In the genomic region with DNA sequence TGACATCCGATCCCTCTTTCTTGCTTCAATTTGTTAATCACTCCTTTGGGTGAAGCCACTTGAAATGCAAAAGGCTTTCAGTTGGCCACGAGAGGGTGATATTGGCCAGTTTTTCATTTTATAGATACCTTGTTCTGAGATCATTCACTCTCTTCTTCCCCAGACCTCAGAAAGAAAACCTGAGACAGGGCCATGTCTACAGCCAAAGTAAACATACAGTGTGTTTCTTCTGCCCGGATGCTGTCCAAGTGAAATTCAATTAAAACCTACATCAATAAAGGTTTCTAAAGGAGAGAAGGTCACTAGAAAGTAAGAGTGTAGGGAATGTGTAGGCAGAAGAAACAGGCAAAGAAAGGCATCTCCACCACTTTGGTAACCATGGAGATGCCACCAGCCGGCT, we compare ENCODE assay signal across 7 cellular contexts. TPM values are rescaled to one million over a fixed set of nuclear protein-coding genes. Genes with fewer than 3 reads are reported as not detected.
DNase-seq lines count a peak whose midpoint lies in the region; ATAC-seq, FAIRE-seq and TF ChIP-seq lines count a peak whose summit lies in the region.

No MANE protein-coding gene starts in this region.

- H3K36me3 ChIP-seq in Loucy (ENCODE audit: insufficient read depth, low read length) (no peaks in the 10 kb centered on the region), astrocyte (ENCODE audit: insufficient read depth, low read length) (no peaks in the 10 kb centered on the region)

- no peaks in the 10 kb centered on the region for H4K20me1 ChIP-seq in Loucy (ENCODE audit: insufficient read depth, low read length, poor library complexity, severe bottlenecking)
- no peaks in the 10 kb centered on the region for H4K20me1 ChIP-seq in astrocyte (ENCODE audit: insufficient read depth, low read length)

- H3K9me2 ChIP-seq in Loucy (replicated peaks; ENCODE audit: low read depth, low read length), result no peaks in the 10 kb centered on the region

- H3K27ac Mint-ChIP-seq in astrocyte (ENCODE audit: unreplicated experiment), result no peak overlapping the region

- H3K9ac ChIP-seq in Loucy (ENCODE audit: low read depth, low read length, poor library complexity, severe bottlenecking), result no peak overlapping the region
- no peak overlapping the region for H3K9ac ChIP-seq in astrocyte (ENCODE audit: low read length)

- H2AFZ ChIP-seq in Loucy (ENCODE audit: low read length) (peak overlapping the region; percentile 4; the same call in 1 of the 2 replicates), astrocyte (ENCODE audit: low read depth, low read length) (no peak overlapping the region)

- H3K27me3 Mint-ChIP-seq in astrocyte (ENCODE audit: low read depth, unreplicated experiment), result no peaks in the 10 kb centered on the region

- no peak overlapping the region for H3K4me3 Mint-ChIP-seq in astrocyte (ENCODE audit: unreplicated experiment)

- no peaks in the 10 kb centered on the region for H3K4me1 ChIP-seq in Loucy (ENCODE audit: insufficient read depth, low read length, poor library complexity, severe bottlenecking)
- H3K4me1 ChIP-seq in astrocyte (ENCODE audit: insufficient read depth, low read length), result no peaks in the 10 kb centered on the region

- FAIRE-seq in astrocyte (lab: Jason Lieb, UNC), result peak; percentile 37

- H3K4me3 ChIP-seq in Loucy (ENCODE audit: low read length, poor library complexity, severe bottlenecking), result no peak overlapping the region
- H3K4me3 ChIP-seq in astrocyte (ENCODE audit: insufficient read depth, low read depth, low read length), result no peak overlapping the region

- no peaks in the 10 kb centered on the region for H3K9me3 Mint-ChIP-seq in astrocyte (ENCODE audit: unreplicated experiment)

- H3K4me2 ChIP-seq in Loucy (ENCODE audit: low read depth, low read length, poor library complexity, severe bottlenecking) (no peak overlapping the region), astrocyte (ENCODE audit: low read length) (no peak overlapping the region)

- no peak overlapping the region for H3K27ac ChIP-seq in astrocyte (ENCODE audit: low read depth, low read length)

- TF ChIP-seq CTCF in GM10266 (IDR thresholded peaks at IDR 0.05; ENCODE audit: control insufficient read depth, insufficient read depth, low read depth, missing control alignments), result peak; percentile 43
- TF ChIP-seq CTCF in Loucy (conservative IDR thresholded peaks at IDR 0.05; ENCODE audit: low read length), result peak; percentile 82
- peak; percentile 77 for TF ChIP-seq CTCF in astrocyte (IDR thresholded peaks at IDR 0.05; ENCODE audit: insufficient read depth, low read depth, low read length)

- H3K79me2 ChIP-seq in Loucy (ENCODE audit: insufficient read depth, low read length) (no peaks in the 10 kb centered on the region), astrocyte (ENCODE audit: insufficient read depth, low read length) (no peaks in the 10 kb centered on the region)

- no peaks in the 10 kb centered on the region for H3F3A ChIP-seq in Loucy (ENCODE audit: low read depth)

- ATAC-seq in GM18858 (IDR thresholded peaks at IDR 0.05; ENCODE audit: unreplicated experiment) (no peak), HG02885 (IDR thresholded peaks at IDR 0.05; ENCODE audit: poor library complexity, unreplicated experiment) (no peak)

- H3K9me3 ChIP-seq in Loucy (ENCODE audit: insufficient read depth, low read depth, low read length) (no peaks in the 10 kb centered on the region), astrocyte (ENCODE audit: insufficient read depth, low read depth, low read length) (no peaks in the 10 kb centered on the region)

- DNase-seq in GM10266 (ENCODE audit: extremely low spot score), result no peak
- peak; percentile 38 for DNase-seq in astrocyte (ENCODE audit: low read depth)
- peak; percentile 58 for DNase-seq in medulla oblongata (ENCODE audit: extremely low spot score)
- DNase-seq in NK-92 treated with Interleukin-12 subunit alpha and Interleukin-12 subunit beta, amount 100 ng/mL, for 24 hours (lab: John Stamatoyannopoulos, UW), result no peak

- H3K4me1 Mint-ChIP-seq in astrocyte (ENCODE audit: low read depth, unreplicated experiment), result no peaks in the 10 kb centered on the region

- no peaks in the 10 kb centered on the region for H3K27me3 ChIP-seq in Loucy (ENCODE audit: insufficient read depth, low read length, poor library complexity, severe bottlenecking)
- H3K27me3 ChIP-seq in astrocyte (ENCODE audit: insufficient read depth, low read length), result peaks cover 9% of the 10 kb centered on the region

- H3K36me3 Mint-ChIP-seq in astrocyte (ENCODE audit: low read depth, unreplicated experiment), result no peaks in the 10 kb centered on the region

RNA-seq across cellular contexts. Expression of gene FMN1, which starts 39.5 kb away (rescaled TPM):
- 5.3 and 5.8 TPM in 2 replicates for total RNA-seq in astrocyte

Comparison
In these comparisons a context has a peak if more than half of its experiments do, and no peak if none do; other contexts are left out.
1. DNase-seq: peak in astrocyte (single experiment) and medulla oblongata (single experiment); none in GM10266 (single experiment) and NK-92 treated with Interleukin-12 subunit alpha and Interleukin-12 subunit beta, amount 100 ng/mL, for 24 hours (single experiment).
2. Peak in every context shown above with its lines, with median percentiles within 50 percentile points of each other: CTCF ChIP-seq.